Comparison of ENCODE assay signal across 8 cellular contexts in the genomic region with DNA sequence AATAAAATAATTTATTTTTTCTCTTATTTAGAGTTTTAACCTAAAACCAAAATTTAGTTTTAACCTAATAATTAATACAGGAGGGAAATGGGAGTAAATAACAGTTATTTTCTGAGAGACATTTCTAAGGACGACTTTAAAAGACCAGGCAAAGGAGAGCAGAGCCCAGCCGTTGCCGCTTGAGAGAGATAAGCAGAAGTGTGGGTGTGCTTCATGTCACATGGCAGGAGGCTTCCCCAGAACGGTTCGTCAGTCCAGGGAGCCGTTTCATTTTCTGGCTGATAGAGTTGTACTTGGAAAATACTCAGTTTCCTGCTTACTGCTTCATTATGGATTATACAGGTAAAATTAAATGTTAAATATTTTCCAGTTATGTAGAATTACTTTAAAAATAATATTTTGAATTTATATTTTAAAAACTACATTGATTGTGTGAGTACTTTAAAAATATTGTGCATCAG.
DNase-seq lines count a peak whose midpoint lies in the region; ATAC-seq, FAIRE-seq and TF ChIP-seq lines count a peak whose summit lies in the region.

No MANE protein-coding gene starts in this region.

- H3K4me2 ChIP-seq in keratinocyte (ENCODE audit: control insufficient read depth, extremely low read depth, insufficient read depth, low read depth, low read length) (peak overlapping the region; percentile 82), PC-3 (ENCODE audit: low read length) (no peak overlapping the region)

- no peaks in the 10 kb centered on the region for H3K36me3 Mint-ChIP-seq in progenitor cell of endocrine pancreas (ENCODE audit: insufficient read depth)

- H3K27me3 ChIP-seq in keratinocyte (ENCODE audit: control insufficient read depth, extremely low read depth, insufficient read depth, low read length): no peaks in the 10 kb centered on the region
- no peaks in the 10 kb centered on the region for H3K27me3 ChIP-seq in PC-3 (ENCODE audit: low read length)

- CTCF ChIA-PET in PC-3 (lab: Charles Lee): no interaction called here

- H3K27ac ChIP-seq in keratinocyte (ENCODE audit: control insufficient read depth, insufficient read depth, low read length) (peak overlapping the region; percentile 30), PC-3 (ENCODE audit: low read length) (no peak overlapping the region)

- peak overlapping the region; percentile 18 for H2AFZ ChIP-seq in keratinocyte (ENCODE audit: control insufficient read depth, low read length)
- no peak overlapping the region for H2AFZ ChIP-seq in PC-3 (ENCODE audit: low read length)

- TF ChIP-seq CTCF in GM12875 (IDR thresholded peaks at IDR 0.05; ENCODE audit: borderline replicate concordance, insufficient read depth, low read depth, low read length) (no peak), keratinocyte (optimal IDR thresholded peaks at IDR 0.05 in 1 of 3, IDR thresholded peaks at IDR 0.05 in 1 of 3, conservative IDR thresholded peaks at IDR 0.05 in 1 of 3; ENCODE audit: extremely low read depth in 1 of 3, insufficient read depth in 2 of 3, low read length in 3 of 3) (no peak), progenitor cell of endocrine pancreas (IDR thresholded peaks at IDR 0.05; ENCODE audit: unreplicated experiment) (no peak), PC-3 (conservative IDR thresholded peaks at IDR 0.05; ENCODE audit: low read depth, low read length) (no peak)

- H3K4me3 ChIP-seq in GM12875 (ENCODE audit: low read depth, low read length) (peak overlapping the region; percentile 41), keratinocyte (ENCODE audit: control insufficient read depth in 2 of 3, extremely low read depth in 1 of 3, insufficient read depth in 2 of 3, low read depth in 1 of 3, low read length in 3 of 3) (peak overlapping the region in 2 of 3 experiments; percentile 40 to 44), PC-3 (ENCODE audit: low read length) (no peak overlapping the region)

- dilution Hi-C loops in keratinocyte (cut with MboI; ENCODE audit: extremely low pct_ligation_motif_present, low sequenced_read_pairs): no loop called here

- H3K4me1 Mint-ChIP-seq in progenitor cell of endocrine pancreas (ENCODE audit: low read depth): peaks cover 11% of the 10 kb centered on the region

- BruUV-seq in PC-3 (replicated peaks; lab: Mats Ljungman, UMichigan): no TSS peak

- peaks cover 12% of the 10 kb centered on the region for H3K27me3 Mint-ChIP-seq in progenitor cell of endocrine pancreas

- H3K9me3 Mint-ChIP-seq in progenitor cell of endocrine pancreas (ENCODE audit: low read depth): no peaks in the 10 kb centered on the region

- no peak overlapping the region for H3K4me3 Mint-ChIP-seq in progenitor cell of endocrine pancreas (ENCODE audit: low read depth)

- no peaks in the 10 kb centered on the region for H3K9me1 ChIP-seq in keratinocyte (ENCODE audit: control insufficient read depth, extremely low read depth, insufficient read depth, low read length)

- H3K9ac ChIP-seq in keratinocyte (ENCODE audit: control insufficient read depth, extremely low read depth, insufficient read depth, low read length) (peak overlapping the region; percentile 61), PC-3 (ENCODE audit: low read length) (no peak overlapping the region)

- H3K36me3 ChIP-seq in keratinocyte (ENCODE audit: control insufficient read depth in 2 of 2, extremely low read depth in 1 of 2, insufficient read depth in 2 of 2, low read length in 2 of 2): no peaks in the 10 kb centered on the region
- no peaks in the 10 kb centered on the region for H3K36me3 ChIP-seq in PC-3 (ENCODE audit: low read depth, low read length)

- H3K9me3 ChIP-seq in keratinocyte (ENCODE audit: control insufficient read depth, low read depth, low read length) (no peaks in the 10 kb centered on the region), PC-3 (ENCODE audit: low read length) (no peaks in the 10 kb centered on the region)

- H4K20me1 ChIP-seq in keratinocyte (ENCODE audit: control insufficient read depth, extremely low read depth, insufficient read depth, low read length): no peaks in the 10 kb centered on the region
- H4K20me1 ChIP-seq in PC-3 (ENCODE audit: low read length): peaks cover 4% of the 10 kb centered on the region; the same call in 1 of the 2 replicates

- DNase-seq in NCI-H1694 treated with DMSO at 0.1 percent for 48 hours (lab: John Stamatoyannopoulos, UW): peak; percentile 76
- peak in 32 of 58 donors; percentile 1 to 51 (median 15) for DNase-seq in anterior cingulate cortex (lab: John Stamatoyannopoulos, UW)
- no peak for DNase-seq in keratinocyte (ENCODE audit: low read depth, low spot score)
- peak; percentile 70 for DNase-seq in superior temporal gyrus (ENCODE audit: extremely low spot score)
- no peak for DNase-seq in progenitor cell of endocrine pancreas (ENCODE audit: low spot score, unreplicated experiment)
- DNase-seq in PC-3: no peak

- H3K4me1 ChIP-seq in keratinocyte (ENCODE audit: control insufficient read depth, extremely low read depth, insufficient read depth, low read length): peaks cover 36% of the 10 kb centered on the region
- H3K4me1 ChIP-seq in PC-3 (ENCODE audit: insufficient read depth, low read length): peaks cover 18% of the 10 kb centered on the region

- H3K79me2 ChIP-seq in keratinocyte (ENCODE audit: control insufficient read depth, insufficient read depth, low read length) (peaks cover 6% of the 10 kb centered on the region), PC-3 (ENCODE audit: low read length) (peaks cover 22% of the 10 kb centered on the region)

- FAIRE-seq in keratinocyte (lab: Jason Lieb, UNC): no peak

- H3K27ac Mint-ChIP-seq in progenitor cell of endocrine pancreas: no peak overlapping the region

- POLR2A ChIA-PET in PC-3 (lab: Charles Lee; ENCODE audit: unreplicated experiment): no interaction called here

- intact Hi-C loops in PC-3 (cut with micrococcal nuclease): no loop called here

- ATAC-seq in GM21737 (IDR thresholded peaks at IDR 0.05; ENCODE audit: unreplicated experiment) (peak; percentile 29), PC-3 (no peak)

- no peaks in the 10 kb centered on the region for H3K9me2 ChIP-seq in PC-3 (replicated peaks; ENCODE audit: low read length)

- H3F3A ChIP-seq in PC-3 (ENCODE audit: low read length, unreplicated experiment): no peaks in the 10 kb centered on the region

Comparison
In these comparisons a context has a peak if more than half of its experiments do, and no peak if none do; other contexts are left out.
1. DNase-seq: peak in NCI-H1694 treated with DMSO at 0.1 percent for 48 hours (single experiment), anterior cingulate cortex (32 of 58) and superior temporal gyrus (single experiment); none in keratinocyte (single experiment), progenitor cell of endocrine pancreas (single experiment) and PC-3 (single experiment).